8 cellular contexts compared by ENCODE assay signal in genomic region chr4:184649026-184649970, GRCh38. TPM values are rescaled to one million over a fixed set of nuclear protein-coding genes. Genes with fewer than 3 reads are reported as not detected.
DNase-seq lines count a peak whose midpoint lies in the region; ATAC-seq and TF ChIP-seq lines count a peak whose summit lies in the region.

CASP3 (minus strand) TSS chr4:184649447; CDS start chr4:184638453, 10,994 bp downstream.
PRIMPOL (plus strand) TSS chr4:184649738; CDS start chr4:184657141, 7,403 bp downstream.

- H3K4me1 ChIP-seq in gastroesophageal sphincter: peaks cover 11 to 60% (median 21%) of the 10 kb centered on the region in 3 donors

- peak; percentile 55 for TF ChIP-seq CTCF in HFFc6 (IDR thresholded peaks at IDR 0.05)
- TF ChIP-seq CTCF in gastroesophageal sphincter (IDR thresholded peaks at IDR 0.05): peak in 3 of 4 experiments; percentile 26 to 48 (median 32)

- peak within 1 kb of the TSS; percentile 95 for H3K27ac Mint-ChIP-seq in HFFc6

- no peaks in the 10 kb centered on the region for H3K9me3 Mint-ChIP-seq in HFFc6

- TF ChIP-seq EP300 in gastroesophageal sphincter (IDR thresholded peaks at IDR 0.05): no peak

- TF ChIP-seq POLR2A in gastroesophageal sphincter (IDR thresholded peaks at IDR 0.05): peak; percentile 93 to 94

- ATAC-seq in gastroesophageal sphincter: peak; percentile 98

- DNase-seq in HFFc6 (peak; percentile 93), NAMALWA (ENCODE audit: low spot score) (peak; percentile 94), SK-MEL-5 (ENCODE audit: low read depth, low spot score) (peak; percentile 94), nucleus accumbens (lab: John Stamatoyannopoulos, UW) (peak; percentile 59 to 98 (median 95)), superior temporal gyrus (ENCODE audit: extremely low spot score) (peak; percentile 91)
- peak; percentile 95 for DNase-seq in activated naive CD4-positive, alpha-beta T cell treated with Interleukin-2 at 50 U/mL for 16 hours

- H3K4me3 ChIP-seq in GM08714 (ENCODE audit: low read length) (peak within 1 kb of the TSS; percentile 80), gastroesophageal sphincter (peak within 1 kb of the TSS; percentile 65 to 88)

- H3K9me3 ChIP-seq in gastroesophageal sphincter: no peaks in the 10 kb centered on the region

- peak within 1 kb of the TSS; percentile 94 to 99 (median 96) for H3K27ac ChIP-seq in gastroesophageal sphincter

- WGBS in gastroesophageal sphincter (ENCODE audit: low coverage in 1 of 2), 2 donors: no CpG with 5 or more reads among the region's 90 CpGs

- H3K36me3 ChIP-seq in gastroesophageal sphincter: peaks cover 0 to 5% of the 10 kb centered on the region in 2 donors

- peaks cover 2% of the 10 kb centered on the region for H3K27me3 Mint-ChIP-seq in HFFc6 (ENCODE audit: insufficient read depth)

- in situ Hi-C loops in SK-MEL-5 (cut with HindIII; ENCODE audit: low pct_unique_long_range_greater_than_20kb, low sequenced_read_pairs): no loop called here

- H3K4me1 Mint-ChIP-seq in HFFc6 (ENCODE audit: low read depth): peaks cover 75% of the 10 kb centered on the region

- H3K27me3 ChIP-seq in gastroesophageal sphincter: no peaks in the 10 kb centered on the region

- H3K36me3 Mint-ChIP-seq in HFFc6 (ENCODE audit: low read depth): peaks cover 17% of the 10 kb centered on the region

- peak within 1 kb of the TSS; percentile 94 for H3K4me3 Mint-ChIP-seq in HFFc6

RNA-seq across cellular contexts. Expression of gene CASP3, which starts in this region (rescaled TPM):
- total RNA-seq in HFFc6 (2021; fragmentation: NEBNext Ultra II Directional; extraction: Animal tissue kit (Norgen Biotek cat#: 25700)): 10 to 100 TPM; 25.8 to 31.6 (median 26.5) TPM
- 33.1 and 38.4 TPM in 2 replicates for total RNA-seq in SK-MEL-5 (2014; rRNA removed; shearing (Covaris generic))
- 18.9 and 28.3 TPM in 2 replicates for polyA plus RNA-seq in SK-MEL-5 (2015; cell fraction: cytosol; rRNA removed)
- polyA plus RNA-seq in SK-MEL-5 (2015; cell fraction: nucleus; rRNA removed): 29.9 and 36.6 TPM in 2 replicates
- 10 to 100 TPM; 12.1 to 28.5 (median 14.7) TPM for total RNA-seq in gastroesophageal sphincter

RNA-seq across cellular contexts. Expression of gene PRIMPOL, which starts in this region (rescaled TPM):
- 10 to 100 TPM in 4 of 6 experiments, 1 to 10 TPM in 2; 9.0 to 11.3 (median 10.8) TPM for total RNA-seq in HFFc6 (2021; fragmentation: NEBNext Ultra II Directional; extraction: Animal tissue kit (Norgen Biotek cat#: 25700))
- 17.6 and 20.1 TPM in 2 replicates for total RNA-seq in SK-MEL-5 (2014; rRNA removed; shearing (Covaris generic))
- polyA plus RNA-seq in SK-MEL-5 (2015; cell fraction: cytosol; rRNA removed): 13.1 and 15.7 TPM in 2 replicates
- polyA plus RNA-seq in SK-MEL-5 (2015; cell fraction: nucleus; rRNA removed): 17.5 and 45.0 TPM in 2 replicates
- total RNA-seq in gastroesophageal sphincter: 10 to 100 TPM; 14.2 to 21.6 (median 16.9) TPM

Comparison
In these comparisons a context has a peak if more than half of its experiments do, and no peak if none do; other contexts are left out.
1. Peak in every context shown above with its lines: DNase-seq, ATAC-seq, H3K4me3 ChIP-seq and H3K27ac ChIP-seq.